In the genomic region with DNA sequence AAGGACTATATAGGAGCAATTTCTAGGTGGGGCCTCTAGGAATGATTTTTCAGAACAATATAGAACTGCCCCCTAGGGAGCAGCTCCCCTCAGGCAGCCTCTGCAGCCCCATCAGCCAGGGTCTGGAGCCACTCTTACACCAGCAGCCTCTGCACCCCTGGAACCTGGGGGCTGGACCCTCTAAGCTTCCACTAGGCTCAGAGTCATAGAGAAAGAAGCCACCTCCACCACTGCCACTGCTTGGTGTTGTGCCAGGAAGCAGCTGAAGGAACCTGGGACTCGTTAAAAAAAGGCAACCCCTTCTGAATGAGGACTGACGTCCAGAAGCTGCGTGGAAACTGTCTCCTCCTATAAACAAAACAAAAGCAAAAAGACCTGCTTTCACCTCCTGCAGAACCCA, we compare ENCODE assay signal across 16 cellular contexts.
DNase-seq lines count a peak whose midpoint lies in the region; ATAC-seq, FAIRE-seq and TF ChIP-seq lines count a peak whose summit lies in the region.
"Had no signal": no experiment of that assay in that cellular context is flagged by ENCODE, and none has a peak within 500 bp of the region (broad histone marks: within the 10 kb centered on the region; RNA-seq: fewer than 3 reads in every experiment).

No MANE protein-coding gene starts in this region.

- intact Hi-C loops in CD14-positive monocyte (cut with micrococcal nuclease) = no loop called here
- intact Hi-C loops in kidney (cut with DNase I) = no loop called here
- intact Hi-C loops in PC-3 (cut with micrococcal nuclease) = no loop called here
- intact Hi-C loops in activated CD4-positive, alpha-beta T cell treated with anti-CD3 and anti-CD28 coated beads, Interleukin-2, amount 10 ng/mL, durations not matched to agents 24 days and 14 days (cut with micrococcal nuclease) = no loop called here

- H3K9me3 Mint-ChIP-seq in CD14-positive monocyte = peaks cover 0 to 9% (median 4%) of the 10 kb centered on the region in 7 donors
- peaks cover 6% of the 10 kb centered on the region for H3K9me3 Mint-ChIP-seq in progenitor cell of endocrine pancreas (ENCODE audit: low read depth)
- H3K9me3 Mint-ChIP-seq in stimulated activated naive CD8-positive, alpha-beta T cell treated with anti-CD3 and anti-CD28 coated beads, Interleukin-15, amount 100 ng/mL, for 72 hours = no peaks in the 10 kb centered on the region
- H3K9me3 Mint-ChIP-seq in activated CD4-positive, alpha-beta T cell treated with anti-CD3 and anti-CD28 coated beads, Interleukin-2, amount 10 ng/mL, durations not matched to agents 24 days and 14 days = no peaks in the 10 kb centered on the region

- H3K27ac Mint-ChIP-seq in CD14-positive monocyte (no peak overlapping the region), progenitor cell of endocrine pancreas (no peak overlapping the region)
- H3K27ac Mint-ChIP-seq in stimulated activated naive CD8-positive, alpha-beta T cell treated with anti-CD3 and anti-CD28 coated beads, Interleukin-15, amount 100 ng/mL, for 72 hours = no peak overlapping the region
- H3K27ac Mint-ChIP-seq in activated CD4-positive, alpha-beta T cell treated with anti-CD3 and anti-CD28 coated beads, Interleukin-2, amount 10 ng/mL, durations not matched to agents 24 days and 14 days = no peak overlapping the region
- H3K27ac Mint-ChIP-seq: CD8-positive, alpha-beta T cell had no signal

- no peak for TF ChIP-seq CTCF in CD14-positive monocyte (IDR thresholded peaks at IDR 0.05)
- TF ChIP-seq CTCF in kidney (IDR thresholded peaks at IDR 0.05; ENCODE audit: borderline replicate concordance, extremely low read depth, insufficient read depth) = no peak
- no peak for TF ChIP-seq CTCF in progenitor cell of endocrine pancreas (IDR thresholded peaks at IDR 0.05; ENCODE audit: unreplicated experiment)
- TF ChIP-seq CTCF in PC-3 (conservative IDR thresholded peaks at IDR 0.05; ENCODE audit: low read depth, low read length) = no peak

- H3K36me3 ChIP-seq in kidney (ENCODE audit: control insufficient read depth in 1 of 2, insufficient read depth in 2 of 2, low read length in 2 of 2) (no peaks in the 10 kb centered on the region), PC-3 (ENCODE audit: low read depth, low read length) (no peaks in the 10 kb centered on the region)

- ATAC-seq in PC-3 (no peak), HG03108 (IDR thresholded peaks at IDR 0.05; ENCODE audit: unreplicated experiment) (no peak)
- no peak for ATAC-seq in stimulated activated naive CD8-positive, alpha-beta T cell treated with anti-CD3 and anti-CD28 coated beads, Interleukin-15, amount 100 ng/mL, for 72 hours
- ATAC-seq: CD8-positive, alpha-beta T cell had no signal

- no peak overlapping the region for H3K9ac ChIP-seq in kidney (ENCODE audit: low read length in 2 of 2)
- H3K9ac ChIP-seq in PC-3 (ENCODE audit: low read length) = no peak overlapping the region
- H3K9ac ChIP-seq: KMS-11 had no signal

- no peaks in the 10 kb centered on the region for H3F3A ChIP-seq in PC-3 (ENCODE audit: low read length, unreplicated experiment)

- H3K27me3 Mint-ChIP-seq in CD14-positive monocyte (ENCODE audit: low read depth in 3 of 3) = peaks cover 0 to 5% (median 2%) of the 10 kb centered on the region in 3 donors
- H3K27me3 Mint-ChIP-seq in progenitor cell of endocrine pancreas = no peaks in the 10 kb centered on the region
- H3K27me3 Mint-ChIP-seq in stimulated activated naive CD8-positive, alpha-beta T cell treated with anti-CD3 and anti-CD28 coated beads, Interleukin-15, amount 100 ng/mL, for 72 hours = no peaks in the 10 kb centered on the region
- no peaks in the 10 kb centered on the region for H3K27me3 Mint-ChIP-seq in activated CD4-positive, alpha-beta T cell treated with anti-CD3 and anti-CD28 coated beads, Interleukin-2, amount 10 ng/mL, durations not matched to agents 24 days and 14 days

- H3K4me3 ChIP-seq in kidney (ENCODE audit: low read length in 2 of 2) (no peak overlapping the region), PC-3 (ENCODE audit: low read length) (no peak overlapping the region)

- BruUV-seq in PC-3 (replicated peaks; lab: Mats Ljungman, UMichigan) = no TSS peak

- H3K4me1 Mint-ChIP-seq in CD14-positive monocyte = no peaks in the 10 kb centered on the region
- H3K4me1 Mint-ChIP-seq in progenitor cell of endocrine pancreas (ENCODE audit: low read depth) = peaks cover 23% of the 10 kb centered on the region
- H3K4me1 Mint-ChIP-seq in stimulated activated naive CD8-positive, alpha-beta T cell treated with anti-CD3 and anti-CD28 coated beads, Interleukin-15, amount 100 ng/mL, for 72 hours = no peaks in the 10 kb centered on the region
- H3K4me1 Mint-ChIP-seq in activated CD4-positive, alpha-beta T cell treated with anti-CD3 and anti-CD28 coated beads, Interleukin-2, amount 10 ng/mL, durations not matched to agents 24 days and 14 days = no peaks in the 10 kb centered on the region

- H3K9me3 ChIP-seq in kidney (ENCODE audit: control insufficient read depth in 1 of 2, low read length in 2 of 2) (no peaks in the 10 kb centered on the region), PC-3 (ENCODE audit: low read length) (no peaks in the 10 kb centered on the region)

- H4K20me1 ChIP-seq in PC-3 (ENCODE audit: low read length) = no peaks in the 10 kb centered on the region

- no peak overlapping the region for H3K27ac ChIP-seq in kidney (ENCODE audit: low read depth in 2 of 2, low read length in 2 of 2)
- H3K27ac ChIP-seq in PC-3 (ENCODE audit: low read length) = no peak overlapping the region
- H3K27ac ChIP-seq: KMS-11 had no signal

- no peak overlapping the region for H3K4me2 ChIP-seq in PC-3 (ENCODE audit: low read length)
- H3K4me2 ChIP-seq: KMS-11 had no signal

- H3K9me2 ChIP-seq in PC-3 (replicated peaks; ENCODE audit: low read length) = no peaks in the 10 kb centered on the region

- CTCF ChIA-PET in PC-3 (lab: Charles Lee) = no interaction called here

- no peaks in the 10 kb centered on the region for H3K79me2 ChIP-seq in PC-3 (ENCODE audit: low read length)

- H2AFZ ChIP-seq in PC-3 (ENCODE audit: low read length) = no peak overlapping the region

- peak; percentile 22 for DNase-seq in CD14-positive monocyte (ENCODE audit: low spot score)
- peak; percentile 20 for DNase-seq in RPMI8226
- peak; percentile 30 for DNase-seq in kidney
- peak; percentile 0 for DNase-seq in progenitor cell of endocrine pancreas (ENCODE audit: low spot score, unreplicated experiment)
- no peak for DNase-seq in PC-3
- no peak for DNase-seq in stimulated activated naive CD8-positive, alpha-beta T cell treated with anti-CD3 and anti-CD28 coated beads, Interleukin-15, amount 100 ng/mL, for 72 hours
- DNase-seq in activated CD4-positive, alpha-beta T cell treated with anti-CD3 and anti-CD28 coated beads, Interleukin-2, amount 10 ng/mL, durations not matched to agents 24 days and 14 days = no peak
- DNase-seq: AML-193, EL, MM.1S, NCI-H187 treated with DMSO at 0.1 percent for 48 hours, SIG-M5 had no signal

- H3K4me3 Mint-ChIP-seq in CD14-positive monocyte (no peak overlapping the region), progenitor cell of endocrine pancreas (ENCODE audit: low read depth) (no peak overlapping the region)
- no peak overlapping the region for H3K4me3 Mint-ChIP-seq in stimulated activated naive CD8-positive, alpha-beta T cell treated with anti-CD3 and anti-CD28 coated beads, Interleukin-15, amount 100 ng/mL, for 72 hours
- H3K4me3 Mint-ChIP-seq in activated CD4-positive, alpha-beta T cell treated with anti-CD3 and anti-CD28 coated beads, Interleukin-2, amount 10 ng/mL, durations not matched to agents 24 days and 14 days = no peak overlapping the region
- H3K4me3 Mint-ChIP-seq: CD8-positive, alpha-beta T cell had no signal

- H3K36me3 Mint-ChIP-seq in CD14-positive monocyte (no peaks in the 10 kb centered on the region), progenitor cell of endocrine pancreas (ENCODE audit: insufficient read depth) (peaks cover 5% of the 10 kb centered on the region)
- no peaks in the 10 kb centered on the region for H3K36me3 Mint-ChIP-seq in activated CD4-positive, alpha-beta T cell treated with anti-CD3 and anti-CD28 coated beads, Interleukin-2, amount 10 ng/mL, durations not matched to agents 24 days and 14 days (ENCODE audit: low read depth)
- H3K36me3 Mint-ChIP-seq: CD8-positive, alpha-beta T cell had no signal

- POLR2A ChIA-PET in PC-3 (lab: Charles Lee; ENCODE audit: unreplicated experiment) = no interaction called here

- FAIRE-seq in kidney (lab: Jason Lieb, UNC) = no peak
- FAIRE-seq: H1 had no signal

- peaks cover 0 to 2% of the 10 kb centered on the region in 2 donors for H3K4me1 ChIP-seq in kidney (ENCODE audit: control insufficient read depth in 1 of 2, insufficient read depth in 1 of 2, low read depth in 1 of 2, low read length in 2 of 2)
- H3K4me1 ChIP-seq in PC-3 (ENCODE audit: insufficient read depth, low read length) = peaks cover under 1% of the 10 kb centered on the region; the same call in 1 of the 2 replicates

- H3K27me3 ChIP-seq in PC-3 (ENCODE audit: low read length) = no peaks in the 10 kb centered on the region

Comparison
In these comparisons a context has a peak if more than half of its experiments do, and no peak if none do; other contexts are left out.
1. DNase-seq: peak in CD14-positive monocyte (single experiment), RPMI8226 (single experiment), kidney (single experiment) and progenitor cell of endocrine pancreas (single experiment); none in PC-3 (single experiment), stimulated activated naive CD8-positive, alpha-beta T cell treated with anti-CD3 and anti-CD28 coated beads, Interleukin-15, amount 100 ng/mL, for 72 hours (0 of 2) and activated CD4-positive, alpha-beta T cell treated with anti-CD3 and anti-CD28 coated beads, Interleukin-2, amount 10 ng/mL, durations not matched to agents 24 days and 14 days (single experiment).